In genomic region chr19:41225238-41226052, GRCh38 we compare ENCODE assay signal across 8 cellular contexts. TPM values are rescaled to one million over a fixed set of nuclear protein-coding genes. Genes with fewer than 3 reads are reported as not detected.
DNase-seq lines count a peak whose midpoint lies in the region; ATAC-seq, FAIRE-seq and TF ChIP-seq lines count a peak whose summit lies in the region.

No MANE protein-coding gene starts in this region.

- H3K36me3 ChIP-seq in bronchial epithelial cell (ENCODE audit: control insufficient read depth, insufficient read depth, low read length), result peaks cover 3% of the 10 kb centered on the region

- H3K9me3 Mint-ChIP-seq in T-helper 1 cell treated with Interleukin-12 subunit alpha and Interleukin-12 subunit beta and Interleukin-4 antibody, amounts not matched to agents 30 μg/mL and 1 μg/mL, for 36 hours, result no peaks in the 10 kb centered on the region

- H3K36me3 Mint-ChIP-seq in T-helper 1 cell treated with Interleukin-12 subunit alpha and Interleukin-12 subunit beta and Interleukin-4 antibody, amounts not matched to agents 30 μg/mL and 1 μg/mL, for 36 hours (ENCODE audit: low read depth), result no peaks in the 10 kb centered on the region

- ATAC-seq in left colon (peak; percentile 15), HG02981 (IDR thresholded peaks at IDR 0.05; ENCODE audit: unreplicated experiment) (no peak), GM18870 (IDR thresholded peaks at IDR 0.05; ENCODE audit: unreplicated experiment) (no peak)

- intact Hi-C loops in left colon (cut with DNase I, micrococcal nuclease), result no loop called here

- FAIRE-seq in bronchial epithelial cell (lab: Jason Lieb, UNC), result no peak

- H3K4me3 ChIP-seq in bronchial epithelial cell (ENCODE audit: low read depth, low read length), result peak overlapping the region; percentile 28

- H3K4me3 Mint-ChIP-seq in T-helper 1 cell treated with Interleukin-12 subunit alpha and Interleukin-12 subunit beta and Interleukin-4 antibody, amounts not matched to agents 30 μg/mL and 1 μg/mL, for 36 hours, result peak overlapping the region; percentile 75

- H3K4me1 Mint-ChIP-seq in T-helper 1 cell treated with Interleukin-12 subunit alpha and Interleukin-12 subunit beta and Interleukin-4 antibody, amounts not matched to agents 30 μg/mL and 1 μg/mL, for 36 hours (ENCODE audit: low read depth), result peaks cover 13% of the 10 kb centered on the region

- H3K27me3 ChIP-seq in bronchial epithelial cell (ENCODE audit: control insufficient read depth, insufficient read depth, low read length), result no peaks in the 10 kb centered on the region

- peak; percentile 99 for DNase-seq in ELR (ENCODE audit: low read depth)
- DNase-seq in bronchial epithelial cell (ENCODE audit: low read depth), result peak; percentile 97
- peak; percentile 37 to 48 for DNase-seq in left colon
- DNase-seq in stimulated activated CD4-positive, alpha-beta T cell treated with anti-CD3 and anti-CD28 coated beads, Interleukin-2, amount 100 ng/mL, for 48 hours, result peak; percentile 33 to 38
- no peak for DNase-seq in NCI-H2171 (lab: John Stamatoyannopoulos, UW)

- H3K27me3 Mint-ChIP-seq in T-helper 1 cell treated with Interleukin-12 subunit alpha and Interleukin-12 subunit beta and Interleukin-4 antibody, amounts not matched to agents 30 μg/mL and 1 μg/mL, for 36 hours (ENCODE audit: low read depth), result peaks cover 28% of the 10 kb centered on the region

- peak overlapping the region; percentile 77 for H3K27ac Mint-ChIP-seq in T-helper 1 cell treated with Interleukin-12 subunit alpha and Interleukin-12 subunit beta and Interleukin-4 antibody, amounts not matched to agents 30 μg/mL and 1 μg/mL, for 36 hours

- no peak for TF ChIP-seq CTCF in bronchial epithelial cell (IDR thresholded peaks at IDR 0.05; ENCODE audit: insufficient read depth, low read length, severe bottlenecking)

RNA-seq across cellular contexts. Expression of gene AXL, which starts 6.4 kb away (rescaled TPM):
- total RNA-seq in bronchial epithelial cell (19.5 and 23.7 TPM in 2 replicates), left colon (10 to 100 TPM in 1 of 2 donors, 1 to 10 TPM in 1; 6.3 to 27.4 TPM)

RNA-seq across cellular contexts. Expression of gene CYP2S1, which starts 32.4 kb away (rescaled TPM):
- total RNA-seq in bronchial epithelial cell, result 13.3 and 23.4 TPM in 2 replicates
- total RNA-seq in left colon, result 10 to 100 TPM; 22.6 to 44.9 TPM

RNA-seq across cellular contexts. Expression of gene HNRNPUL1, which starts 38.7 kb away (rescaled TPM):
- total RNA-seq in bronchial epithelial cell (41.9 and 43.5 TPM in 2 replicates), left colon (100 to 1,000 TPM; 162 to 172 TPM)
